In the genomic region with DNA sequence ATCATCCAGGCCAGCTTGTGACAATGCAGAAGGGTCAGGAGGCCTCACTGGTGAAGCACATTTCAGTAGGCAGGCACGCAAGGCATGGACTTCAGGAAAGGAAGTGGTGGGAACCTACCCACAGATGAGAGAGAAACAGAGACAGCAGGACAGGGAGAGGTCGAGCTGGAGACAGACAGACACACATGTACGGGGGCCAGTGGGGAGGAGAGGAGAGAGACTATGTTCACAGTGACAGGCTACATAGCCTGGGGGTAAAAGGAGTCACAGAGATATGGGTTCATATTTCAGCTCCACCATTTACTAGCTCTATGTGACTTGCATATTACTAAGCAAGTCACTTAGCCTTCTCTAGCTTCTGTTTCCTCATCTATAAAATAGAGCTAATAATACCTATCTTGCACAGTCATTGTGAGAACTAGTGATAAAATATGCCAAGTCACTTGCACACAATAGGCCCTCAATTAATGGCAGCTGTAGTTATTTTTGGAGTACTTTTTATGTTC, we compare ENCODE assay signal across 9 cellular contexts.
DNase-seq lines count a peak whose midpoint lies in the region; ATAC-seq and TF ChIP-seq lines count a peak whose summit lies in the region.
"Had no signal": no experiment of that assay in that cellular context is flagged by ENCODE, and none has a peak within 500 bp of the region (broad histone marks: within the 10 kb centered on the region; RNA-seq: fewer than 3 reads in every experiment).

No MANE protein-coding gene starts in this region.

- DNase-seq in Karpas-422 (no peak), hepatocyte (ENCODE audit: low spot score) (no peak), adrenal gland (no peak), NCI-H748 treated with DMSO at 0.1 percent for 48 hours (lab: John Stamatoyannopoulos, UW) (no peak)
- DNase-seq in effector CD4-positive, alpha-beta T cell: no peak
- DNase-seq: activated effector memory CD4-positive, alpha-beta T cell treated with anti-CD3 and anti-CD28 coated beads, Interleukin-2, amount 50 U/mL, for 16 hours had no signal

- no peak overlapping the region for H3K27ac ChIP-seq in Karpas-422 (ENCODE audit: low read length)
- H3K27ac ChIP-seq in hepatocyte: peak overlapping the region; percentile 3
- peak overlapping the region in 1 of 5 donors; percentile 21 for H3K27ac ChIP-seq in adrenal gland

- H3K4me3 ChIP-seq in Karpas-422 (ENCODE audit: low read length) (no peak overlapping the region), hepatocyte (no peak overlapping the region), adrenal gland (no peak overlapping the region)

- H3K9me2 ChIP-seq in Karpas-422 (replicated peaks; ENCODE audit: insufficient read depth, low read length) (no peaks in the 10 kb centered on the region), hepatocyte (replicated peaks; ENCODE audit: insufficient read depth) (no peaks in the 10 kb centered on the region)

- whole genome bisulfite sequencing in hepatocyte (ENCODE audit: low lambda C conversion rate, missing lambda C conversion rate): 79% methylated on average over 3 of the region's 3 CpGs
- 73 to 84% (median 77%) methylated on average over 3 of the region's 3 CpGs for WGBS in adrenal gland, 4 donors

- H2AFZ ChIP-seq in Karpas-422 (ENCODE audit: low read length) (peak overlapping the region; percentile 55), hepatocyte (no peak overlapping the region)

- H3K79me2 ChIP-seq in Karpas-422 (ENCODE audit: low read length) (no peaks in the 10 kb centered on the region), hepatocyte (no peaks in the 10 kb centered on the region)

- no peaks in the 10 kb centered on the region for H3K9me3 ChIP-seq in Karpas-422 (ENCODE audit: low read length)
- H3K9me3 ChIP-seq in hepatocyte (ENCODE audit: low read depth): no peaks in the 10 kb centered on the region
- H3K9me3 ChIP-seq in adrenal gland (replicated peaks in 1 of 3): no peaks in the 10 kb centered on the region

- peak overlapping the region; percentile 40 for H3K4me2 ChIP-seq in Karpas-422 (ENCODE audit: low read depth, low read length, poor library complexity, severe bottlenecking)
- no peak overlapping the region for H3K4me2 ChIP-seq in hepatocyte

- no peak for TF ChIP-seq POLR2A in adrenal gland (IDR thresholded peaks at IDR 0.05)

- ATAC-seq in GM18517 (IDR thresholded peaks at IDR 0.05; ENCODE audit: unreplicated experiment) (peak; percentile 38), GM21723 (IDR thresholded peaks at IDR 0.05; ENCODE audit: unreplicated experiment) (peak; percentile 56), GM19035 (IDR thresholded peaks at IDR 0.05; ENCODE audit: unreplicated experiment) (no peak)

- H3K9ac ChIP-seq in Karpas-422 (ENCODE audit: low read length): peak overlapping the region; percentile 5; the same call in 1 of the 2 replicates

- TF ChIP-seq CTCF in hepatocyte (IDR thresholded peaks at IDR 0.05; ENCODE audit: poor library complexity): no peak
- no peak for TF ChIP-seq CTCF in adrenal gland (IDR thresholded peaks at IDR 0.05)

- H4K20me1 ChIP-seq in Karpas-422 (ENCODE audit: insufficient read depth, low read depth, low read length): no peaks in the 10 kb centered on the region
- H4K20me1 ChIP-seq in hepatocyte (ENCODE audit: insufficient read depth, poor library complexity, severe bottlenecking): no peaks in the 10 kb centered on the region

- H3K4me1 ChIP-seq in Karpas-422 (ENCODE audit: low read length): peaks cover 45% of the 10 kb centered on the region
- peaks cover 4% of the 10 kb centered on the region for H3K4me1 ChIP-seq in hepatocyte (ENCODE audit: insufficient read depth)
- no peaks in the 10 kb centered on the region for H3K4me1 ChIP-seq in adrenal gland (replicated peaks in 1 of 2)

- no peaks in the 10 kb centered on the region for H3K27me3 ChIP-seq in Karpas-422 (ENCODE audit: low read length)
- no peaks in the 10 kb centered on the region for H3K27me3 ChIP-seq in hepatocyte
- H3K27me3 ChIP-seq in adrenal gland: no peaks in the 10 kb centered on the region

- H3K36me3 ChIP-seq in Karpas-422 (ENCODE audit: insufficient read depth, low read length) (no peaks in the 10 kb centered on the region), hepatocyte (replicated peaks; ENCODE audit: insufficient read depth, low read depth) (no peaks in the 10 kb centered on the region), adrenal gland (replicated peaks in 1 of 2) (no peaks in the 10 kb centered on the region)

- intact Hi-C loops in adrenal gland (cut with DNase I): no loop called here
